ENCODE assay signal across 1 cellular context in genomic region chr11:18495703-18496102, GRCh38.
TF ChIP-seq lines count a peak whose summit lies in the region.

No MANE protein-coding gene starts in this region.

TF ChIP-seq in endothelial cell of umbilical vein, 7 proteins besides CTCF, POLR2A, EP300 and RAD21:
- TF ChIP-seq MYC (IDR thresholded peaks at IDR 0.05; ENCODE audit: low read depth, low read length) = no peak
- no peak for TF ChIP-seq MAX (IDR thresholded peaks at IDR 0.05; ENCODE audit: insufficient read depth, insufficient read length)
- no peak for TF ChIP-seq JUN (IDR thresholded peaks at IDR 0.05; ENCODE audit: borderline replicate concordance, insufficient read depth, insufficient read length, low read depth)
- no peak for TF ChIP-seq POLR2AphosphoS5 (IDR thresholded peaks at IDR 0.05; ENCODE audit: insufficient read depth, low read depth, low read length)
- TF ChIP-seq EZH2 (IDR thresholded peaks at IDR 0.05; ENCODE audit: borderline replicate concordance, low read depth, low read length, severe bottlenecking) = no peak
- TF ChIP-seq GATA2 (IDR thresholded peaks at IDR 0.05; ENCODE audit: insufficient read depth, insufficient read length, low read depth, low read length) = no peak
- TF ChIP-seq FOS (IDR thresholded peaks at IDR 0.05; ENCODE audit: borderline replicate concordance, insufficient read depth, low read length) = no peak
